1 cellular context compared by ENCODE assay signal in the genomic region with DNA sequence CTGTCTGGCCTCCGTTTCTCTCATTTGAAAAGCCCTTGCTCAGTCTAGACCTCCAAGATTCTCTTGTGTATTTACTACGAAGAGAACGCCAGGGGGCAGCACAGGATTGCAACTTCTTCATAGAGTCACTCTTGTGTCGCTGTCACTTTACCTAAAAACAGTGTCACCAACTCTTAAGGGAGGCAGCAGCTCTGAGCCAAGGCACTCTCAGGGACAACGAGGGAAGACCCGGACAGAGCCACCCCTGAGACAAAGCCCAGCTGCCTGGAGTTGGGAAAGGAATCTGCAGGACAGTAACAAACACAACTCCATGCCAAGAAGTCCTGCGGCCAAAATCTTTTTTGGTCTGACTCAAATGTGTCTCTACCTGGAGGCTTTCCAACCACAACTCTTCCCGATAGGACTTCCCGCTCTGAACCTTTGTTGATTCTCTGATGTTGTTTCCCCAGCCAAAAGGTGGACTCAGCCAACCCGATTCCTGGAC.
A peak's percentile ranks its signal among the peaks of the same experiment; 100 is the strongest.
TF ChIP-seq lines count a peak whose summit lies in the region.

No MANE protein-coding gene starts in this region.

TF ChIP-seq in K562, 482 proteins besides CTCF, POLR2A, EP300 and RAD21 (continues in another document):
- TF ChIP-seq, protein P1, sequence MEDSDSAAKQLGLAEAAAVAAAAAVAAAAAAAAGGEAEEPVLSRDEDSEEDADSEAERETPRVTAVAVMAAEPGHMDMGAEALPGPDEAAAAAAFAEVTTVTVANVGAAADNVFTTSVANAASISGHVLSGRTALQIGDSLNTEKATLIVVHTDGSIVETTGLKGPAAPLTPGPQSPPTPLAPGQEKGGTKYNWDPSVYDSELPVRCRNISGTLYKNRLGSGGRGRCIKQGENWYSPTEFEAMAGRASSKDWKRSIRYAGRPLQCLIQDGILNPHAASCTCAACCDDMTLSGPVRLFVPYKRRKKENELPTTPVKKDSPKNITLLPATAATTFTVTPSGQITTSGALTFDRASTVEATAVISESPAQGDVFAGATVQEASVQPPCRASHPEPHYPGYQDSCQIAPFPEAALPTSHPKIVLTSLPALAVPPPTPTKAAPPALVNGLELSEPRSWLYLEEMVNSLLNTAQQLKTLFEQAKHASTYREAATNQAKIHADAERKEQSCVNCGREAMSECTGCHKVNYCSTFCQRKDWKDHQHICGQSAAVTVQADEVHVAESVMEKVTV (CRISPR knock-in tag; IDR thresholded peaks at IDR 0.05), result peak; percentile 88
- TF ChIP-seq ELF1 (tag; IDR thresholded peaks at IDR 0.05) (no peak), FOXJ2 (tag; IDR thresholded peaks at IDR 0.05) (no peak), CCAR2 (IDR thresholded peaks at IDR 0.05; ENCODE audit: low read depth, low read length) (no peak), BRF1 (IDR thresholded peaks at IDR 0.05; ENCODE audit: borderline replicate concordance, extremely low read depth, insufficient read length) (no peak), FOXP1 (CRISPR knock-in tag; IDR thresholded peaks at IDR 0.05) (no peak), YBX1 (IDR thresholded peaks at IDR 0.05) (no peak), SOX6 (IDR thresholded peaks at IDR 0.05) (no peak), TRIM24 (IDR thresholded peaks at IDR 0.05) (no peak), ETV1 (tag; conservative IDR thresholded peaks at IDR 0.05; ENCODE audit: low read depth) (no peak), ZNF282 (CRISPR knock-in tag; IDR thresholded peaks at IDR 0.05) (no peak), ZNF174 (CRISPR knock-in tag; IDR thresholded peaks at IDR 0.05) (no peak), CC2D1A (IDR thresholded peaks at IDR 0.05) (peak; percentile 56; the same call in 1 of the 2 replicates), IRF2 (CRISPR knock-in tag; IDR thresholded peaks at IDR 0.05) (no peak), RBM22 (IDR thresholded peaks at IDR 0.05; ENCODE audit: low read depth, low read length, poor library complexity, severe bottlenecking) (no peak), FOXK1 (CRISPR knock-in tag; IDR thresholded peaks at IDR 0.05; ENCODE audit: borderline replicate concordance) (0 out of 2 replicates have a peak, but pooled peaks have one; percentile 42), TEAD2 (tag; IDR thresholded peaks at IDR 0.05) (no peak), MIER1 (IDR thresholded peaks at IDR 0.05; ENCODE audit: low read depth) (no peak), THRAP3 (IDR thresholded peaks at IDR 0.05; ENCODE audit: borderline replicate concordance) (no peak), MBD2 (IDR thresholded peaks at IDR 0.05; ENCODE audit: borderline replicate concordance, low read depth) (no peak), CREB1 (IDR thresholded peaks at IDR 0.05) (0 out of 2 replicates have a peak, but pooled peaks have one; percentile 10), CREB1 (CRISPR knock-in tag; IDR thresholded peaks at IDR 0.05) (no peak), GABPB1 (CRISPR knock-in tag; IDR thresholded peaks at IDR 0.05) (no peak), RNF2 (IDR thresholded peaks at IDR 0.05) (no peak), GTF2E2 (tag; IDR thresholded peaks at IDR 0.05) (no peak), TCF7 (IDR thresholded peaks at IDR 0.05; ENCODE audit: borderline replicate concordance) (no peak), GABPA (tag; conservative IDR thresholded peaks at IDR 0.05; ENCODE audit: low read depth) (no peak), BHLHE40 (IDR thresholded peaks at IDR 0.05; ENCODE audit: low read length) (no peak), ZKSCAN3 (CRISPR knock-in tag; IDR thresholded peaks at IDR 0.05) (no peak), SREBF2 (CRISPR knock-in tag; IDR thresholded peaks at IDR 0.05) (no peak), NCOA1 (IDR thresholded peaks at IDR 0.05; ENCODE audit: low read depth) (no peak), TARDBP (IDR thresholded peaks at IDR 0.05) (no peak), HIVEP1 (CRISPR knock-in tag; IDR thresholded peaks at IDR 0.05) (no peak), NFXL1 (CRISPR knock-in tag; IDR thresholded peaks at IDR 0.05) (no peak), ZNF217 (CRISPR knock-in tag; IDR thresholded peaks at IDR 0.05) (no peak)
- TF ChIP-seq, protein P2, sequence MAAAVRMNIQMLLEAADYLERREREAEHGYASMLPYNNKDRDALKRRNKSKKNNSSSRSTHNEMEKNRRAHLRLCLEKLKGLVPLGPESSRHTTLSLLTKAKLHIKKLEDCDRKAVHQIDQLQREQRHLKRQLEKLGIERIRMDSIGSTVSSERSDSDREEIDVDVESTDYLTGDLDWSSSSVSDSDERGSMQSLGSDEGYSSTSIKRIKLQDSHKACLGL (CRISPR knock-in tag; IDR thresholded peaks at IDR 0.05; ENCODE audit: borderline replicate concordance, poor library complexity, severe bottlenecking), result no peak
- TF ChIP-seq, protein P3, sequence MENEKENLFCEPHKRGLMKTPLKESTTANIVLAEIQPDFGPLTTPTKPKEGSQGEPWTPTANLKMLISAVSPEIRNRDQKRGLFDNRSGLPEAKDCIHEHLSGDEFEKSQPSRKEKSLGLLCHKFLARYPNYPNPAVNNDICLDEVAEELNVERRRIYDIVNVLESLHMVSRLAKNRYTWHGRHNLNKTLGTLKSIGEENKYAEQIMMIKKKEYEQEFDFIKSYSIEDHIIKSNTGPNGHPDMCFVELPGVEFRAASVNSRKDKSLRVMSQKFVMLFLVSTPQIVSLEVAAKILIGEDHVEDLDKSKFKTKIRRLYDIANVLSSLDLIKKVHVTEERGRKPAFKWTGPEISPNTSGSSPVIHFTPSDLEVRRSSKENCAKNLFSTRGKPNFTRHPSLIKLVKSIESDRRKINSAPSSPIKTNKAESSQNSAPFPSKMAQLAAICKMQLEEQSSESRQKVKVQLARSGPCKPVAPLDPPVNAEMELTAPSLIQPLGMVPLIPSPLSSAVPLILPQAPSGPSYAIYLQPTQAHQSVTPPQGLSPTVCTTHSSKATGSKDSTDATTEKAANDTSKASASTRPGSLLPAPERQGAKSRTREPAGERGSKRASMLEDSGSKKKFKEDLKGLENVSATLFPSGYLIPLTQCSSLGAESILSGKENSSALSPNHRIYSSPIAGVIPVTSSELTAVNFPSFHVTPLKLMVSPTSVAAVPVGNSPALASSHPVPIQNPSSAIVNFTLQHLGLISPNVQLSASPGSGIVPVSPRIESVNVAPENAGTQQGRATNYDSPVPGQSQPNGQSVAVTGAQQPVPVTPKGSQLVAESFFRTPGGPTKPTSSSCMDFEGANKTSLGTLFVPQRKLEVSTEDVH (IDR thresholded peaks at IDR 0.05; ENCODE audit: low read depth, partially characterized antibody), result no peak
- TF ChIP-seq, protein P4, sequence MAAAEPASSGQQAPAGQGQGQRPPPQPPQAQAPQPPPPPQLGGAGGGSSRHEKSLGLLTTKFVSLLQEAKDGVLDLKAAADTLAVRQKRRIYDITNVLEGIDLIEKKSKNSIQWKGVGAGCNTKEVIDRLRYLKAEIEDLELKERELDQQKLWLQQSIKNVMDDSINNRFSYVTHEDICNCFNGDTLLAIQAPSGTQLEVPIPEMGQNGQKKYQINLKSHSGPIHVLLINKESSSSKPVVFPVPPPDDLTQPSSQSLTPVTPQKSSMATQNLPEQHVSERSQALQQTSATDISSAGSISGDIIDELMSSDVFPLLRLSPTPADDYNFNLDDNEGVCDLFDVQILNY (CRISPR knock-in tag; IDR thresholded peaks at IDR 0.05), result no peak
- TF ChIP-seq, protein P5, sequence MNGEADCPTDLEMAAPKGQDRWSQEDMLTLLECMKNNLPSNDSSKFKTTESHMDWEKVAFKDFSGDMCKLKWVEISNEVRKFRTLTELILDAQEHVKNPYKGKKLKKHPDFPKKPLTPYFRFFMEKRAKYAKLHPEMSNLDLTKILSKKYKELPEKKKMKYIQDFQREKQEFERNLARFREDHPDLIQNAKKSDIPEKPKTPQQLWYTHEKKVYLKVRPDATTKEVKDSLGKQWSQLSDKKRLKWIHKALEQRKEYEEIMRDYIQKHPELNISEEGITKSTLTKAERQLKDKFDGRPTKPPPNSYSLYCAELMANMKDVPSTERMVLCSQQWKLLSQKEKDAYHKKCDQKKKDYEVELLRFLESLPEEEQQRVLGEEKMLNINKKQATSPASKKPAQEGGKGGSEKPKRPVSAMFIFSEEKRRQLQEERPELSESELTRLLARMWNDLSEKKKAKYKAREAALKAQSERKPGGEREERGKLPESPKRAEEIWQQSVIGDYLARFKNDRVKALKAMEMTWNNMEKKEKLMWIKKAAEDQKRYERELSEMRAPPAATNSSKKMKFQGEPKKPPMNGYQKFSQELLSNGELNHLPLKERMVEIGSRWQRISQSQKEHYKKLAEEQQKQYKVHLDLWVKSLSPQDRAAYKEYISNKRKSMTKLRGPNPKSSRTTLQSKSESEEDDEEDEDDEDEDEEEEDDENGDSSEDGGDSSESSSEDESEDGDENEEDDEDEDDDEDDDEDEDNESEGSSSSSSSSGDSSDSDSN (IDR thresholded peaks at IDR 0.05; ENCODE audit: borderline replicate concordance in 1 of 2, low read depth in 2 of 2, low read length in 2 of 2), result no peak
- TF ChIP-seq, protein P6, sequence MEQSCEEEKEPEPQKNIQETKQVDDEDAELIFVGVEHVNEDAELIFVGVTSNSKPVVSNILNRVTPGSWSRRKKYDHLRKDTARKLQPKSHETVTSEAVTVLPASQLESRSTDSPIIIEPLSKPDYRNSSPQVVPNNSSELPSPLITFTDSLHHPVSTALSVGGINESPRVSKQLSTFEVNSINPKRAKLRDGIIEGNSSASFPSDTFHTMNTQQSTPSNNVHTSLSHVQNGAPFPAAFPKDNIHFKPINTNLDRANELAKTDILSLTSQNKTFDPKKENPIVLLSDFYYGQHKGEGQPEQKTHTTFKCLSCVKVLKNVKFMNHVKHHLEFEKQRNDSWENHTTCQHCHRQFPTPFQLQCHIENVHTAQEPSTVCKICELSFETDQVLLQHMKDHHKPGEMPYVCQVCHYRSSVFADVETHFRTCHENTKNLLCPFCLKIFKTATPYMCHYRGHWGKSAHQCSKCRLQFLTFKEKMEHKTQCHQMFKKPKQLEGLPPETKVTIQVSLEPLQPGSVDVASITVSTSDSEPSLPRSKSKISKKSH (CRISPR knock-in tag; IDR thresholded peaks at IDR 0.05), result no peak
- TF ChIP-seq, protein P7, sequence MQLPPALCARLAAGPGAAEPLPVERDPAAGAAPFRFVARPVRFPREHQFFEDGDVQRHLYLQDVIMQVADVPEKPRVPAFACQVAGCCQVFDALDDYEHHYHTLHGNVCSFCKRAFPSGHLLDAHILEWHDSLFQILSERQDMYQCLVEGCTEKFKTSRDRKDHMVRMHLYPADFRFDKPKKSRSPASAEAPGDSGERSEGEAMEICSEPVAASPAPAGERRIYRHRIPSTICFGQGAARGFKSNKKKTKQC (CRISPR knock-in tag; IDR thresholded peaks at IDR 0.05), result no peak
- TF ChIP-seq, protein P8, sequence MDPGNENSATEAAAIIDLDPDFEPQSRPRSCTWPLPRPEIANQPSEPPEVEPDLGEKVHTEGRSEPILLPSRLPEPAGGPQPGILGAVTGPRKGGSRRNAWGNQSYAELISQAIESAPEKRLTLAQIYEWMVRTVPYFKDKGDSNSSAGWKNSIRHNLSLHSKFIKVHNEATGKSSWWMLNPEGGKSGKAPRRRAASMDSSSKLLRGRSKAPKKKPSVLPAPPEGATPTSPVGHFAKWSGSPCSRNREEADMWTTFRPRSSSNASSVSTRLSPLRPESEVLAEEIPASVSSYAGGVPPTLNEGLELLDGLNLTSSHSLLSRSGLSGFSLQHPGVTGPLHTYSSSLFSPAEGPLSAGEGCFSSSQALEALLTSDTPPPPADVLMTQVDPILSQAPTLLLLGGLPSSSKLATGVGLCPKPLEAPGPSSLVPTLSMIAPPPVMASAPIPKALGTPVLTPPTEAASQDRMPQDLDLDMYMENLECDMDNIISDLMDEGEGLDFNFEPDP (CRISPR knock-in tag; IDR thresholded peaks at IDR 0.05), result no peak
- TF ChIP-seq, protein P9, sequence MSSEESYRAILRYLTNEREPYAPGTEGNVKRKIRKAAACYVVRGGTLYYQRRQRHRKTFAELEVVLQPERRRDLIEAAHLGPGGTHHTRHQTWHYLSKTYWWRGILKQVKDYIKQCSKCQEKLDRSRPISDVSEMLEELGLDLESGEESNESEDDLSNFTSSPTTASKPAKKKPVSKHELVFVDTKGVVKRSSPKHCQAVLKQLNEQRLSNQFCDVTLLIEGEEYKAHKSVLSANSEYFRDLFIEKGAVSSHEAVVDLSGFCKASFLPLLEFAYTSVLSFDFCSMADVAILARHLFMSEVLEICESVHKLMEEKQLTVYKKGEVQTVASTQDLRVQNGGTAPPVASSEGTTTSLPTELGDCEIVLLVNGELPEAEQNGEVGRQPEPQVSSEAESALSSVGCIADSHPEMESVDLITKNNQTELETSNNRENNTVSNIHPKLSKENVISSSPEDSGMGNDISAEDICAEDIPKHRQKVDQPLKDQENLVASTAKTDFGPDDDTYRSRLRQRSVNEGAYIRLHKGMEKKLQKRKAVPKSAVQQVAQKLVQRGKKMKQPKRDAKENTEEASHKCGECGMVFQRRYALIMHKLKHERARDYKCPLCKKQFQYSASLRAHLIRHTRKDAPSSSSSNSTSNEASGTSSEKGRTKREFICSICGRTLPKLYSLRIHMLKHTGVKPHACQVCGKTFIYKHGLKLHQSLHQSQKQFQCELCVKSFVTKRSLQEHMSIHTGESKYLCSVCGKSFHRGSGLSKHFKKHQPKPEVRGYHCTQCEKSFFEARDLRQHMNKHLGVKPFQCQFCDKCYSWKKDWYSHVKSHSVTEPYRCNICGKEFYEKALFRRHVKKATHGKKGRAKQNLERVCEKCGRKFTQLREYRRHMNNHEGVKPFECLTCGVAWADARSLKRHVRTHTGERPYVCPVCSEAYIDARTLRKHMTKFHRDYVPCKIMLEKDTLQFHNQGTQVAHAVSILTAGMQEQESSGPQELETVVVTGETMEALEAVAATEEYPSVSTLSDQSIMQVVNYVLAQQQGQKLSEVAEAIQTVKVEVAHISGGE (CRISPR knock-in tag; IDR thresholded peaks at IDR 0.05), result no peak
- TF ChIP-seq, protein P10, sequence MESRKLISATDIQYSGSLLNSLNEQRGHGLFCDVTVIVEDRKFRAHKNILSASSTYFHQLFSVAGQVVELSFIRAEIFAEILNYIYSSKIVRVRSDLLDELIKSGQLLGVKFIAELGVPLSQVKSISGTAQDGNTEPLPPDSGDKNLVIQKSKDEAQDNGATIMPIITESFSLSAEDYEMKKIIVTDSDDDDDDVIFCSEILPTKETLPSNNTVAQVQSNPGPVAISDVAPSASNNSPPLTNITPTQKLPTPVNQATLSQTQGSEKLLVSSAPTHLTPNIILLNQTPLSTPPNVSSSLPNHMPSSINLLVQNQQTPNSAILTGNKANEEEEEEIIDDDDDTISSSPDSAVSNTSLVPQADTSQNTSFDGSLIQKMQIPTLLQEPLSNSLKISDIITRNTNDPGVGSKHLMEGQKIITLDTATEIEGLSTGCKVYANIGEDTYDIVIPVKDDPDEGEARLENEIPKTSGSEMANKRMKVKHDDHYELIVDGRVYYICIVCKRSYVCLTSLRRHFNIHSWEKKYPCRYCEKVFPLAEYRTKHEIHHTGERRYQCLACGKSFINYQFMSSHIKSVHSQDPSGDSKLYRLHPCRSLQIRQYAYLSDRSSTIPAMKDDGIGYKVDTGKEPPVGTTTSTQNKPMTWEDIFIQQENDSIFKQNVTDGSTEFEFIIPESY (CRISPR knock-in tag; IDR thresholded peaks at IDR 0.05), result no peak
- TF ChIP-seq, protein P11, sequence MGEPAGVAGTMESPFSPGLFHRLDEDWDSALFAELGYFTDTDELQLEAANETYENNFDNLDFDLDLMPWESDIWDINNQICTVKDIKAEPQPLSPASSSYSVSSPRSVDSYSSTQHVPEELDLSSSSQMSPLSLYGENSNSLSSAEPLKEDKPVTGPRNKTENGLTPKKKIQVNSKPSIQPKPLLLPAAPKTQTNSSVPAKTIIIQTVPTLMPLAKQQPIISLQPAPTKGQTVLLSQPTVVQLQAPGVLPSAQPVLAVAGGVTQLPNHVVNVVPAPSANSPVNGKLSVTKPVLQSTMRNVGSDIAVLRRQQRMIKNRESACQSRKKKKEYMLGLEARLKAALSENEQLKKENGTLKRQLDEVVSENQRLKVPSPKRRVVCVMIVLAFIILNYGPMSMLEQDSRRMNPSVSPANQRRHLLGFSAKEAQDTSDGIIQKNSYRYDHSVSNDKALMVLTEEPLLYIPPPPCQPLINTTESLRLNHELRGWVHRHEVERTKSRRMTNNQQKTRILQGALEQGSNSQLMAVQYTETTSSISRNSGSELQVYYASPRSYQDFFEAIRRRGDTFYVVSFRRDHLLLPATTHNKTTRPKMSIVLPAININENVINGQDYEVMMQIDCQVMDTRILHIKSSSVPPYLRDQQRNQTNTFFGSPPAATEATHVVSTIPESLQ (CRISPR knock-in tag; IDR thresholded peaks at IDR 0.05), result no peak
